In the genomic region with DNA sequence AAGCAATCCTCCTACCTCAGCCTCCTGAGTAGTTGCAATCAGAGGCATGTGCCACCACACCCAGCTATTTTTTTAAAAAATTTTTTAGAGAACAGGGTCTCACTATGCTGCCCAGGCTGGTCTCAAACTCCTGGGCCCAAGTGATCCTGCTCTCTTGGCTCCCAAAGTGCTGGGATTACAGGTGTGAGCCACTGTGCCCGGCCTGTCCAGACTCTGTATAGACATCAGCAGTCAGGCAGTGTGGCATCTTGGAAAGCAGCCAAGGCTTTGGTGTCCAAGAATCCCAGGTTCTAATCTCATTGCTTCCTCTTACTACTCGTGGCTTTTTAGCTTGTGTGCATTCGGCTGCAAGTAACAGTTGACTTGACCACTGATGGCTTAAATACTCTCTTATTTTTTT, we compare ENCODE assay signal across 15 cellular contexts.
"Had no signal": no experiment of that assay in that cellular context is flagged by ENCODE, and none has a peak within 500 bp of the region (broad histone marks: within the 10 kb centered on the region; RNA-seq: fewer than 3 reads in every experiment).

No MANE protein-coding gene starts in this region.

- ATAC-seq: activated naive CD4-positive, alpha-beta T cell treated with anti-CD3 and anti-CD28 coated beads, Interleukin-2, amount 50 U/mL, for 72 hours; activated T-cell treated with anti-CD3 and anti-CD28 coated beads, Interleukin-2, amount 50 U/mL, for 4 hours; left lung; stimulated activated memory B cell treated with anti-CD40 and anti-IgM and Interleukin-4, amounts not matched to agents 10 μg/mL and 1 μg/mL and 100 μg/mL, for 72 hours; WTC11 had no signal

- DNase-seq: activated CD4-positive, alpha-beta memory T cell treated with anti-CD3 and anti-CD28 coated beads, Interleukin-2, amount 10 ng/mL, durations not matched to agents 7 days and 5 days; activated CD4-positive, alpha-beta T cell treated with anti-CD3 and anti-CD28 coated beads for 4 hours; activated gamma-delta T cell; activated T-cell treated with anti-CD3 and anti-CD28 coated beads, Interleukin-2, amount 50 U/mL, for 4 hours; erythroblast; islet precursor cell; left lung; mammary epithelial cell; naive B cell; sigmoid colon; stimulated activated CD4-positive, alpha-beta T cell treated with anti-CD3 and anti-CD28 coated beads, Interleukin-12 subunit alpha, Interleukin-12 subunit beta, amount 100 ng/mL, for 4 hours; stimulated activated CD4-positive, alpha-beta T cell treated with anti-CD3 and anti-CD28 coated beads, Interleukin-2, amount 100 ng/mL, for 24 hours had no signal
